In the genomic region with DNA sequence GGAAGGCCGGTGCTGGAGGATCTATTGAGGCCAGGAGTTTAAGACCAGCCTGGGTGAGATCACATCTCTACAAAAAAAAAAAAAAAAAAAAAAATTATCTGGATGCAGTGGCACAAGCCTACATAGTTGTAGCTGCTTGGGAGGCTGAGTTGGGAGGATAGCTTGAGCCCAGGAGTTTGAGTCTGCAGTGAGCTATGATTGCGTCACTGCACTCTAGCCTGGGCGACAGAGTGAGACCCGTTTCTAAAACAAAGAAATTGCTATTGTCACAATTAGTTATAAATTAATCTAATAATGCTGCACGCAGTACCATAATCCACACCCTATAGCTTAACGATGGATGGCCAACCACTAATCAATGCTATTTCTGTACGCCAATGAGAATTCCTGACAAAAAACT, we compare ENCODE assay signal across 20 cellular contexts. TPM values are rescaled to one million over a fixed set of nuclear protein-coding genes. Genes with fewer than 3 reads are reported as not detected.
DNase-seq lines count a peak whose midpoint lies in the region; ATAC-seq, FAIRE-seq and TF ChIP-seq lines count a peak whose summit lies in the region.
"Had no signal": no experiment of that assay in that cellular context is flagged by ENCODE, and none has a peak within 500 bp of the region (broad histone marks: within the 10 kb centered on the region; RNA-seq: fewer than 3 reads in every experiment).

No MANE protein-coding gene starts in this region.

- 72 to 75% methylated on average over 7 of the region's 7 CpGs for WGBS in pancreas, 2 donors

- H3K4me3 ChIP-seq in breast epithelium = no peak overlapping the region
- no peak overlapping the region for H3K4me3 ChIP-seq in endothelial cell of umbilical vein (replicated peaks in 1 of 3; ENCODE audit: insufficient read depth in 1 of 3, low read depth in 1 of 3, low read length in 3 of 3)
- no peak overlapping the region for H3K4me3 ChIP-seq in pancreas
- no peak overlapping the region for H3K4me3 ChIP-seq in vagina
- H3K4me3 ChIP-seq: GM12878, SJSA1 had no signal

- TF ChIP-seq POLR2A in breast epithelium (IDR thresholded peaks at IDR 0.05) = no peak
- no peak for TF ChIP-seq POLR2A in endothelial cell of umbilical vein (IDR thresholded peaks at IDR 0.05; ENCODE audit: low read depth, low read length)
- TF ChIP-seq POLR2A in vagina (IDR thresholded peaks at IDR 0.05) = no peak

- no peaks in the 10 kb centered on the region for H3K36me3 ChIP-seq in breast epithelium
- peaks cover 1 to 6% of the 10 kb centered on the region in 2 experiments for H3K36me3 ChIP-seq in endothelial cell of umbilical vein (ENCODE audit: control insufficient read depth in 2 of 2, extremely low read depth in 1 of 2, insufficient read depth in 2 of 2, low read length in 2 of 2)
- no peaks in the 10 kb centered on the region for H3K36me3 ChIP-seq in pancreas
- H3K36me3 ChIP-seq in vagina = no peaks in the 10 kb centered on the region

- intact Hi-C loops in breast epithelium (cut with DNase I; ENCODE audit: low total_unique reads) (no loop called here), MCF 10A (cut with micrococcal nuclease) (no loop called here), endothelial cell of umbilical vein (cut with micrococcal nuclease) (no loop called here), pancreas (cut with DNase I) (loop anchor here in 2 of 3 donors (5.0 to 10.0 kb wide), 2 partner anchors 93 to 146 kb away; no protein-coding TSS in a partner anchor), vagina (cut with DNase I) (no loop called here), sciatic nerve (cut with DNase I) (no loop called here)

- no peak overlapping the region for H3K9ac ChIP-seq in endothelial cell of umbilical vein (replicated peaks; ENCODE audit: extremely low read depth, insufficient read depth, low read length)

- H3K27ac ChIP-seq in breast epithelium = peak overlapping the region; percentile 78 to 91
- peak overlapping the region; percentile 23 for H3K27ac ChIP-seq in endothelial cell of umbilical vein (ENCODE audit: insufficient read depth, low read depth, low read length)
- H3K27ac ChIP-seq in pancreas = peak overlapping the region in 3 of 4 donors; percentile 19 to 74 (median 62)
- peak overlapping the region; percentile 61 for H3K27ac ChIP-seq in vagina
- H3K27ac ChIP-seq: SJSA1 had no signal

- H3K27me3 Mint-ChIP-seq in MCF 10A (ENCODE audit: insufficient read depth, unreplicated experiment) = no peaks in the 10 kb centered on the region
- H3K27me3 Mint-ChIP-seq: activated naive CD4-positive, alpha-beta T cell treated with anti-CD3 and anti-CD28 coated beads, Interleukin-2, amount 50 U/mL, for 24 hours had no signal

- CTCF ChIA-PET in MCF 10A (lab: Yijun Ruan, JAX) (interaction anchor here (0.9 to 6.2 kb wide), 10 partner anchors 10 to 163 kb away, joined by 3 to 47 read pairs (median 3); partner anchors contain the start of gene FLNB), endothelial cell of umbilical vein (lab: Charles Lee) (interaction anchor here (0.8 to 3.0 kb wide), 4 partner anchors 10 to 57 kb away, joined by 3 to 13 read pairs (median 4); no protein-coding TSS in a partner anchor)

- no TSS peak for BruUV-seq in MCF 10A (replicated peaks; lab: Mats Ljungman, UMichigan)
- no TSS peak for BruUV-seq in endothelial cell of umbilical vein (replicated peaks; lab: Mats Ljungman, UMichigan)

- H3K4me1 ChIP-seq in breast epithelium (peaks cover 12 to 27% of the 10 kb centered on the region in 2 donors), endothelial cell of umbilical vein (ENCODE audit: control insufficient read depth, extremely low read depth, insufficient read depth, low read length) (peaks cover 68% of the 10 kb centered on the region), pancreas (peaks cover 45 to 55% (median 54%) of the 10 kb centered on the region in 3 donors), vagina (peaks cover 77% of the 10 kb centered on the region)

- H3K4me1 Mint-ChIP-seq in MCF 10A (ENCODE audit: insufficient read depth, unreplicated experiment) = peaks cover 50% of the 10 kb centered on the region

- dilution Hi-C loops in endothelial cell of umbilical vein (cut with MboI; ENCODE audit: extremely low pct_ligation_motif_present, low sequenced_read_pairs) = no loop called here

- TF ChIP-seq CTCF in breast epithelium (IDR thresholded peaks at IDR 0.05) (no peak), MCF 10A (IDR thresholded peaks at IDR 0.05; ENCODE audit: unreplicated experiment) (no peak), endothelial cell of umbilical vein (IDR thresholded peaks at IDR 0.05; ENCODE audit: extremely low read depth in 1 of 2, insufficient read depth in 1 of 2, low read depth in 1 of 2, low read length in 2 of 2) (no peak), pancreas (IDR thresholded peaks at IDR 0.05) (no peak), vagina (IDR thresholded peaks at IDR 0.05) (no peak)

- H3K9me1 ChIP-seq in endothelial cell of umbilical vein (replicated peaks; ENCODE audit: control insufficient read depth, extremely low read depth, insufficient read depth, low read length) = no peaks in the 10 kb centered on the region

- no peak for FAIRE-seq in endothelial cell of umbilical vein (lab: Jason Lieb, UNC)
- no peak for FAIRE-seq in pancreas (lab: Jason Lieb, UNC)
- FAIRE-seq: GM12878, GM19239 had no signal

- no peak overlapping the region for H2AFZ ChIP-seq in endothelial cell of umbilical vein (ENCODE audit: low read depth, low read length)

- H3K9me3 Mint-ChIP-seq in MCF 10A (ENCODE audit: unreplicated experiment) = no peaks in the 10 kb centered on the region
- H3K9me3 Mint-ChIP-seq: activated naive CD4-positive, alpha-beta T cell treated with anti-CD3 and anti-CD28 coated beads, Interleukin-2, amount 50 U/mL, for 24 hours had no signal

- ATAC-seq in pancreas = no peak
- no peak for ATAC-seq in HG03175 (IDR thresholded peaks at IDR 0.05; ENCODE audit: unreplicated experiment)
- no peak for ATAC-seq in sciatic nerve
- ATAC-seq: stimulated activated naive CD8-positive, alpha-beta T cell treated with anti-CD3 and anti-CD28 coated beads, Interleukin-15, Interleukin-2, amounts not matched to agents 100 U/mL and 50 U/mL, for 24 hours had no signal

- peak overlapping the region; percentile 9 for H3K4me2 ChIP-seq in endothelial cell of umbilical vein (ENCODE audit: insufficient read depth, low read length)

- peaks cover 6% of the 10 kb centered on the region for H4K20me1 ChIP-seq in endothelial cell of umbilical vein (replicated peaks; ENCODE audit: control insufficient read depth, extremely low read depth, insufficient read depth, low read length)

- H3K27me3 ChIP-seq in breast epithelium = no peaks in the 10 kb centered on the region
- no peaks in the 10 kb centered on the region for H3K27me3 ChIP-seq in endothelial cell of umbilical vein (ENCODE audit: control insufficient read depth in 2 of 2, insufficient read depth in 2 of 2, low read length in 2 of 2)
- H3K27me3 ChIP-seq in pancreas = no peaks in the 10 kb centered on the region
- no peaks in the 10 kb centered on the region for H3K27me3 ChIP-seq in vagina
- H3K27me3 ChIP-seq: SJSA1 had no signal

- H3K9me3 ChIP-seq in breast epithelium = no peaks in the 10 kb centered on the region
- no peaks in the 10 kb centered on the region for H3K9me3 ChIP-seq in endothelial cell of umbilical vein (replicated peaks; ENCODE audit: control insufficient read depth, insufficient read depth, low read length)
- no peaks in the 10 kb centered on the region for H3K9me3 ChIP-seq in pancreas
- H3K9me3 ChIP-seq in vagina = no peaks in the 10 kb centered on the region
- H3K9me3 ChIP-seq: SJSA1 had no signal

- no peak overlapping the region for H3K4me3 Mint-ChIP-seq in MCF 10A (ENCODE audit: unreplicated experiment)
- H3K4me3 Mint-ChIP-seq: activated naive CD4-positive, alpha-beta T cell treated with anti-CD3 and anti-CD28 coated beads, Interleukin-2, amount 50 U/mL, for 24 hours had no signal

- H3K36me3 Mint-ChIP-seq in MCF 10A (ENCODE audit: insufficient read depth, unreplicated experiment) = peaks cover 10% of the 10 kb centered on the region
- H3K36me3 Mint-ChIP-seq: activated naive CD4-positive, alpha-beta T cell treated with anti-CD3 and anti-CD28 coated beads, Interleukin-2, amount 50 U/mL, for 24 hours had no signal

- POLR2A ChIA-PET in MCF 10A (lab: Yijun Ruan, JAX) = interaction anchor here (1.0 to 5.0 kb wide), 8 partner anchors 8 to 33 kb away, joined by 3 to 33 read pairs (median 4); partner anchors contain the start of gene FLNB
- POLR2A ChIA-PET in endothelial cell of umbilical vein (lab: Charles Lee) = interaction anchor here (0.7 kb wide), 1 partner anchor 44 kb away, joined by 3 read pairs; no protein-coding TSS in a partner anchor

- DNase-seq in breast epithelium (ENCODE audit: low spot score in 2 of 2) = no peak
- DNase-seq in MCF 10A (ENCODE audit: unreplicated experiment) = no peak
- DNase-seq in endothelial cell of umbilical vein (ENCODE audit: low read depth, low spot score) = no peak
- no peak for DNase-seq in pancreas
- no peak for DNase-seq in vagina (ENCODE audit: extremely low spot score in 2 of 2)
- no peak for DNase-seq in sciatic nerve (ENCODE audit: low spot score)
- no peak for DNase-seq in NK-92 (lab: John Stamatoyannopoulos, UW; ENCODE audit: unreplicated experiment)
- DNase-seq: 8988T; activated T-cell treated with anti-CD3 and anti-CD28 coated beads, Interleukin-2, amount 50 U/mL, for 48 hours; KG1; NCI-H1092; NCI-H69; OCI-M1; stimulated activated CD4-positive, alpha-beta T cell treated with anti-CD3 and anti-CD28 coated beads, Interleukin-2, amount 100 ng/mL, for 24 hours; stimulated activated naive CD8-positive, alpha-beta T cell treated with anti-CD3 and anti-CD28 coated beads, Interleukin-15, Interleukin-2, amounts not matched to agents 100 U/mL and 50 U/mL, for 24 hours had no signal

- H3K27ac Mint-ChIP-seq in MCF 10A (ENCODE audit: low read depth, unreplicated experiment) = no peak overlapping the region

- H3K79me2 ChIP-seq in endothelial cell of umbilical vein (ENCODE audit: control insufficient read depth, insufficient read depth, low read length) = peaks cover 100% of the 10 kb centered on the region

TF ChIP-seq in endothelial cell of umbilical vein, 7 proteins besides CTCF, POLR2A, EP300 and RAD21 (continues in another document):
- TF ChIP-seq MYC (IDR thresholded peaks at IDR 0.05; ENCODE audit: low read depth, low read length) (no peak), GATA2 (IDR thresholded peaks at IDR 0.05; ENCODE audit: insufficient read depth, insufficient read length, low read depth, low read length) (no peak)

RNA-seq across cellular contexts. Expression of gene FLNB, which starts 10.7 kb away (rescaled TPM):
- 100 to 1,000 TPM in 2 of 3 donors, 10 to 100 TPM in 1; 40.3 to 242 (median 164) TPM for total RNA-seq in breast epithelium
- 580 and 593 TPM in 2 replicates for total RNA-seq in MCF 10A (2022)
- 595 and 670 TPM in 2 replicates for total RNA-seq in endothelial cell of umbilical vein
- 479 and 516 TPM in 2 replicates for polyA plus RNA-seq in endothelial cell of umbilical vein
- polyA plus RNA-seq in endothelial cell of umbilical vein (2011; cell fraction: cytosol; rRNA removed) = 267 and 270 TPM in 2 replicates
- 3,546 and 4,297 TPM in 2 replicates for polyA plus RNA-seq in endothelial cell of umbilical vein (2011; cell fraction: nucleus; rRNA removed)
- polyA plus RNA-seq in endothelial cell of umbilical vein (2012) = 427 and 466 TPM in 2 replicates
- polyA minus RNA-seq in endothelial cell of umbilical vein = 1,506 and 1,741 TPM in 2 replicates
- polyA minus RNA-seq in endothelial cell of umbilical vein (2011; cell fraction: cytosol; rRNA and poly(A)+ RNA removed) = 139 TPM
- 3,042 and 3,714 TPM in 2 replicates for polyA minus RNA-seq in endothelial cell of umbilical vein (2011; cell fraction: nucleus; rRNA and poly(A)+ RNA removed)
- 100 to 1,000 TPM in 2 of 6 donors, 10 to 100 TPM in 4; 85.2 to 109 (median 98.3) TPM for total RNA-seq in pancreas
- polyA plus RNA-seq in pancreas = 100 to 1,000 TPM; 104 to 152 TPM
- total RNA-seq in vagina = 147 TPM
- 514 TPM for total RNA-seq in sciatic nerve

Comparison
In these comparisons a context has a peak if more than half of its experiments do, and no peak if none do; other contexts are left out.
1. H3K27ac ChIP-seq: peak in every context shown above with its lines; median percentile 84 in breast epithelium; 62 in pancreas; 61 in vagina; 23 in endothelial cell of umbilical vein.
2. intact Hi-C loops: an anchor here in pancreas (5.0 to 10.0 kb wide); none called in breast epithelium, MCF 10A, endothelial cell of umbilical vein, vagina and sciatic nerve.